ENCODE assay signal across 12 cellular contexts in the genomic region with DNA sequence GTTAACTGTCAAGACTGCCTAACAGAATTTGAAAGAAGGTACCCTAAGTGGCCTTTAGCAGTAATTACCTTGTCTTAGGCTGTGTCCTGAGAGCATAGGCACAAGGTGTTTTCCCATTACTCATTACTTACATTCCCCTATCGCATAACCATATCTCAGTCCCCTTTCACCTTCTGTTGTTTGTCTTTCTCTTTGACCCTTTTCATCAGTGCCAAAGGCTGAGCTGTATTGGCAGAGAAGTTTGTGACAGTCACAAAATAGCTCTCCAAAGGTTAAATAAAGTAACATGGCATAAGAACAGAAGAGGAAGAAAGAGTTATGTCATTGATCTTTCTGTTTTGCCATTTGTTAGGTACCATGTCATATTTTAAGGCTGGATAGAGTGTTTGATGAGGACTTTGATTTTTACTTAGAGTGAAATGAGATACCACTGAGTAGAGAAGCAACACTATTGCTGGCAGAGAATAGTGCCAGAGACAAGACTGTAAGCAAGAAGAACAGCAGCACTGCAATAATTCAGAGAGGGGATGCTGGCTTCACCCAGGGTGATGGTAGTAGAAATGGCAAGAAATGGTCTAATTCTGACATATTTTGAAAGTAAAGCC.
DNase-seq lines count a peak whose midpoint lies in the region; ATAC-seq and TF ChIP-seq lines count a peak whose summit lies in the region.
"Had no signal": no experiment of that assay in that cellular context is flagged by ENCODE, and none has a peak within 500 bp of the region (broad histone marks: within the 10 kb centered on the region; RNA-seq: fewer than 3 reads in every experiment).

No MANE protein-coding gene starts in this region.

- peak; percentile 91 for ATAC-seq in GM18861 (IDR thresholded peaks at IDR 0.05; ENCODE audit: unreplicated experiment)
- peak; percentile 78 for ATAC-seq in GM21367 (IDR thresholded peaks at IDR 0.05; ENCODE audit: unreplicated experiment)
- ATAC-seq in HG03097 (IDR thresholded peaks at IDR 0.05; ENCODE audit: low FRiP score, unreplicated experiment): peak; percentile 85
- peak; percentile 47 for ATAC-seq in activated naive CD8-positive, alpha-beta T cell treated with anti-CD3 and anti-CD28 coated beads, Interleukin-2, amount 10 ng/mL, durations not matched to agents 7 days and 5 days (ENCODE audit: low read depth)
- no peak for ATAC-seq in activated CD8-positive, alpha-beta memory T cell treated with anti-CD3 and anti-CD28 coated beads, Interleukin-2, amount 10 ng/mL, durations not matched to agents 7 days and 5 days

- no peaks in the 10 kb centered on the region for H3K9me3 ChIP-seq in spleen

- DNase-seq in activated naive CD8-positive, alpha-beta T cell treated with anti-CD3 and anti-CD28 coated beads, Interleukin-2, amount 10 ng/mL, durations not matched to agents 7 days and 5 days: no peak
- no peak for DNase-seq in OCI-M2 (lab: John Stamatoyannopoulos, UW; ENCODE audit: unreplicated experiment)
- no peak for DNase-seq in spleen
- DNase-seq in ecto neural progenitor cell (ENCODE audit: low spot score): no peak
- DNase-seq in activated CD8-positive, alpha-beta memory T cell treated with anti-CD3 and anti-CD28 coated beads, Interleukin-2, amount 10 ng/mL, durations not matched to agents 7 days and 5 days: no peak
- DNase-seq: activated T-cell treated with anti-CD3 and anti-CD28 coated beads, Interleukin-2, amount 50 U/mL, for 24 hours; GF-D8; KBM-7; RPMI8226 had no signal

- no peaks in the 10 kb centered on the region for H3K27me3 Mint-ChIP-seq in activated naive CD8-positive, alpha-beta T cell treated with anti-CD3 and anti-CD28 coated beads, Interleukin-2, amount 10 ng/mL, durations not matched to agents 7 days and 5 days
- no peaks in the 10 kb centered on the region for H3K27me3 Mint-ChIP-seq in activated CD8-positive, alpha-beta memory T cell treated with anti-CD3 and anti-CD28 coated beads, Interleukin-2, amount 10 ng/mL, durations not matched to agents 7 days and 5 days
- H3K27me3 Mint-ChIP-seq: activated T-cell treated with anti-CD3 and anti-CD28 coated beads, Interleukin-2, amount 50 U/mL, for 24 hours had no signal

- intact Hi-C loops in spleen (cut with DNase I; ENCODE audit: low total_unique reads): no loop called here

- no peak for TF ChIP-seq POLR2A in spleen (IDR thresholded peaks at IDR 0.05)

- H3K4me3 ChIP-seq in spleen: no peak overlapping the region

- H3K27ac Mint-ChIP-seq in activated naive CD8-positive, alpha-beta T cell treated with anti-CD3 and anti-CD28 coated beads, Interleukin-2, amount 10 ng/mL, durations not matched to agents 7 days and 5 days: no peak overlapping the region
- H3K27ac Mint-ChIP-seq in activated CD8-positive, alpha-beta memory T cell treated with anti-CD3 and anti-CD28 coated beads, Interleukin-2, amount 10 ng/mL, durations not matched to agents 7 days and 5 days: no peak overlapping the region
- H3K27ac Mint-ChIP-seq: activated T-cell treated with anti-CD3 and anti-CD28 coated beads, Interleukin-2, amount 50 U/mL, for 24 hours had no signal

- H3K4me3 Mint-ChIP-seq in activated naive CD8-positive, alpha-beta T cell treated with anti-CD3 and anti-CD28 coated beads, Interleukin-2, amount 10 ng/mL, durations not matched to agents 7 days and 5 days: no peak overlapping the region
- H3K4me3 Mint-ChIP-seq in activated CD8-positive, alpha-beta memory T cell treated with anti-CD3 and anti-CD28 coated beads, Interleukin-2, amount 10 ng/mL, durations not matched to agents 7 days and 5 days: no peak overlapping the region
- H3K4me3 Mint-ChIP-seq: activated T-cell treated with anti-CD3 and anti-CD28 coated beads, Interleukin-2, amount 50 U/mL, for 24 hours had no signal

- CTCF ChIA-PET in activated CD8-positive, alpha-beta memory T cell treated with anti-CD3 and anti-CD28 coated beads, Interleukin-2, amount 10 ng/mL, durations not matched to agents 7 days and 5 days (lab: Charles Lee): no interaction called here

- 55 to 82% (median 72%) methylated on average over 1 of the region's 1 CpG for WGBS in spleen, 5 donors

- peaks cover 14% of the 10 kb centered on the region for H3K9me3 Mint-ChIP-seq in activated naive CD8-positive, alpha-beta T cell treated with anti-CD3 and anti-CD28 coated beads, Interleukin-2, amount 10 ng/mL, durations not matched to agents 7 days and 5 days
- H3K9me3 Mint-ChIP-seq in activated CD8-positive, alpha-beta memory T cell treated with anti-CD3 and anti-CD28 coated beads, Interleukin-2, amount 10 ng/mL, durations not matched to agents 7 days and 5 days (ENCODE audit: low read depth): peaks cover 11% of the 10 kb centered on the region

- TF ChIP-seq CTCF in spleen (IDR thresholded peaks at IDR 0.05 in 8 of 11, conservative IDR thresholded peaks at IDR 0.05 in 3 of 11): no peak

- no peaks in the 10 kb centered on the region for H3K36me3 ChIP-seq in spleen

- no peak overlapping the region for H3K27ac ChIP-seq in spleen

- peaks cover 0 to 11% (median 0%) of the 10 kb centered on the region in 6 donors for H3K4me1 ChIP-seq in spleen

- H3K36me3 Mint-ChIP-seq in activated naive CD8-positive, alpha-beta T cell treated with anti-CD3 and anti-CD28 coated beads, Interleukin-2, amount 10 ng/mL, durations not matched to agents 7 days and 5 days: peaks cover 30% of the 10 kb centered on the region
- peaks cover 5% of the 10 kb centered on the region for H3K36me3 Mint-ChIP-seq in activated CD8-positive, alpha-beta memory T cell treated with anti-CD3 and anti-CD28 coated beads, Interleukin-2, amount 10 ng/mL, durations not matched to agents 7 days and 5 days

- H3K27me3 ChIP-seq in spleen (replicated peaks in 1 of 7): no peaks in the 10 kb centered on the region

- peaks cover 19% of the 10 kb centered on the region for H3K4me1 Mint-ChIP-seq in activated naive CD8-positive, alpha-beta T cell treated with anti-CD3 and anti-CD28 coated beads, Interleukin-2, amount 10 ng/mL, durations not matched to agents 7 days and 5 days
- H3K4me1 Mint-ChIP-seq in activated CD8-positive, alpha-beta memory T cell treated with anti-CD3 and anti-CD28 coated beads, Interleukin-2, amount 10 ng/mL, durations not matched to agents 7 days and 5 days: peaks cover 17% of the 10 kb centered on the region

- POLR2A ChIA-PET in activated naive CD8-positive, alpha-beta T cell treated with anti-CD3 and anti-CD28 coated beads, Interleukin-2, amount 10 ng/mL, durations not matched to agents 7 days and 5 days (lab: Charles Lee): no interaction called here
